Comparison of ENCODE assay signal across 8 cellular contexts in genomic region chr19:9786342-9786741, GRCh38. TPM values are rescaled to one million over a fixed set of nuclear protein-coding genes. Genes with fewer than 3 reads are reported as not detected.
DNase-seq lines count a peak whose midpoint lies in the region; ATAC-seq and TF ChIP-seq lines count a peak whose summit lies in the region.

No MANE protein-coding gene starts in this region.

- peak overlapping the region; percentile 77 for H3K4me2 ChIP-seq in Loucy (ENCODE audit: low read depth, low read length, poor library complexity, severe bottlenecking)

- no peaks in the 10 kb centered on the region for H3F3A ChIP-seq in Loucy (ENCODE audit: low read depth)

- H3K27me3 ChIP-seq in Loucy (ENCODE audit: insufficient read depth, low read length, poor library complexity, severe bottlenecking) (no peaks in the 10 kb centered on the region), duodenal mucosa (ENCODE audit: control insufficient read depth in 1 of 2, insufficient read depth in 2 of 2, low read length in 2 of 2) (no peaks in the 10 kb centered on the region)

- peak overlapping the region; percentile 98 for H3K27ac ChIP-seq in duodenal mucosa (ENCODE audit: low read depth, low read length)

- intact Hi-C loops in natural killer cell (cut with micrococcal nuclease) = loop anchor here (5.0 kb wide), 1 partner anchor 51 kb away; the partner anchor contains the start of gene PIN1

- H3K4me3 ChIP-seq in AG04449 (ENCODE audit: low read depth, low read length) = peak overlapping the region; percentile 94
- peak overlapping the region; percentile 75 for H3K4me3 ChIP-seq in Loucy (ENCODE audit: low read length, poor library complexity, severe bottlenecking)
- H3K4me3 ChIP-seq in duodenal mucosa (ENCODE audit: low read depth in 1 of 2, low read length in 2 of 2) = peak overlapping the region; percentile 74 to 78

- H3K79me2 ChIP-seq in Loucy (ENCODE audit: insufficient read depth, low read length) = peaks cover 7% of the 10 kb centered on the region; the same call in 1 of the 2 replicates

- POLR2A ChIA-PET in AG04449 (lab: Yijun Ruan, JAX) = no interaction called here

- no peaks in the 10 kb centered on the region for H3K9me2 ChIP-seq in Loucy (replicated peaks; ENCODE audit: low read depth, low read length)

- H3K9me3 Mint-ChIP-seq in natural killer cell = no peaks in the 10 kb centered on the region

- CTCF ChIA-PET in AG04449 (lab: Yijun Ruan, JAX) = interaction anchor here (2.8 kb wide), 1 partner anchor 161 kb away, joined by 38 read pairs; no protein-coding TSS in a partner anchor

- DNase-seq in AG04449 (ENCODE audit: low read depth, low spot score) (no peak), natural killer cell (no peak), LoVo (ENCODE audit: low spot score) (no peak)
- DNase-seq in stimulated activated CD4-positive, alpha-beta T cell treated with anti-CD3 and anti-CD28 coated beads, Interleukin-2, amount 100 ng/mL, for 48 hours = no peak

- H3K4me1 Mint-ChIP-seq in natural killer cell = peaks cover 8 to 38% of the 10 kb centered on the region in 2 donors

- H3K36me3 Mint-ChIP-seq in natural killer cell = no peaks in the 10 kb centered on the region

- peak overlapping the region; percentile 62 for H3K9ac ChIP-seq in Loucy (ENCODE audit: low read depth, low read length, poor library complexity, severe bottlenecking)
- H3K9ac ChIP-seq in duodenal mucosa (ENCODE audit: low read depth in 1 of 2, low read length in 2 of 2) = peak overlapping the region; percentile 74 to 77

- ATAC-seq in natural killer cell (no peak), GM19035 (IDR thresholded peaks at IDR 0.05; ENCODE audit: unreplicated experiment) (no peak), HG03135 (IDR thresholded peaks at IDR 0.05; ENCODE audit: unreplicated experiment) (no peak)

- no peaks in the 10 kb centered on the region for H3K27me3 Mint-ChIP-seq in natural killer cell (ENCODE audit: low read depth in 2 of 2)

- peak overlapping the region; percentile 93 to 95 for H3K27ac Mint-ChIP-seq in natural killer cell

- peak overlapping the region; percentile 93 for H3K4me3 Mint-ChIP-seq in natural killer cell

- peak overlapping the region; percentile 92; the same call in 1 of the 2 replicates for H2AFZ ChIP-seq in Loucy (ENCODE audit: low read length)

- H3K9me3 ChIP-seq in Loucy (ENCODE audit: insufficient read depth, low read depth, low read length) (no peaks in the 10 kb centered on the region), duodenal mucosa (ENCODE audit: control insufficient read depth in 1 of 2, low read length in 2 of 2) (no peaks in the 10 kb centered on the region)

- H4K20me1 ChIP-seq in Loucy (ENCODE audit: insufficient read depth, low read length, poor library complexity, severe bottlenecking) = no peaks in the 10 kb centered on the region

- H3K36me3 ChIP-seq in Loucy (ENCODE audit: insufficient read depth, low read length) = no peaks in the 10 kb centered on the region
- no peaks in the 10 kb centered on the region for H3K36me3 ChIP-seq in duodenal mucosa (ENCODE audit: control insufficient read depth in 1 of 2, insufficient read depth in 2 of 2, low read length in 2 of 2)

- peaks cover 17% of the 10 kb centered on the region for H3K4me1 ChIP-seq in Loucy (ENCODE audit: insufficient read depth, low read length, poor library complexity, severe bottlenecking)
- no peaks in the 10 kb centered on the region for H3K4me1 ChIP-seq in duodenal mucosa (ENCODE audit: control insufficient read depth in 1 of 2, insufficient read depth in 2 of 2, low read length in 2 of 2)

- TF ChIP-seq CTCF in AG04449 (IDR thresholded peaks at IDR 0.05; ENCODE audit: insufficient read depth, low read length, missing control alignments) (no peak), Loucy (conservative IDR thresholded peaks at IDR 0.05; ENCODE audit: low read length) (no peak), natural killer cell (IDR thresholded peaks at IDR 0.05) (no peak)

RNA-seq across cellular contexts. Expression of gene ZNF846, which starts 17.8 kb away (rescaled TPM):
- total RNA-seq in natural killer cell = 10 to 100 TPM in 2 of 3 donors, 1 to 10 TPM in 1; 9.8 to 15.6 (median 12.8) TPM

RNA-seq across cellular contexts. Expression of gene FBXL12, which starts 32.5 kb away (rescaled TPM):
- 10 to 100 TPM; 36.9 to 46.8 (median 43.6) TPM for total RNA-seq in natural killer cell

RNA-seq across cellular contexts. Expression of gene UBL5, which starts 41.4 kb away (rescaled TPM):
- total RNA-seq in natural killer cell = 100 to 1,000 TPM; 193 to 239 (median 194) TPM

RNA-seq across cellular contexts. Expression of gene PIN1, which starts 48.8 kb away (rescaled TPM):
- 10 to 100 TPM; 68.3 to 82.6 (median 74.8) TPM for total RNA-seq in natural killer cell
